ENCODE assay signal across 10 cellular contexts in the genomic region with DNA sequence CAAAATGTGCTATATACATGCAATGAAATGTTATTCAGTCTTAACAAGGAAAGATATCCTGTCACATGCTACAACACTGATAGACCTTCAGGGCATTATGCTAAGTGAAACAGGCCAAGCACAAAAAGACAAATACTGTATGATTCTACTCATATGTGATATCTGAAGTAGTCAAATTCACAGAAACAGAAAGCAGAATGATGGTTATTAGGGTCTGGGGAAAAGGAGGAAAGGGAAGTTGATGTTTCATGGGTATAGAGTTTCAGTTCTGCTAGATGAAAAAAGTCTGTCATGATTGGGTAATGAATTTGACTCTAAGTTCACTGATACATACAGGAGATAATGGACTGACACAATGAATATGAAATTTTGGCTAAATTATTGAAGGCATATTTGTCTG. TPM values are rescaled to one million over a fixed set of nuclear protein-coding genes. Genes with fewer than 3 reads are reported as not detected.
DNase-seq lines count a peak whose midpoint lies in the region; ATAC-seq and TF ChIP-seq lines count a peak whose summit lies in the region.
"Had no signal": no experiment of that assay in that cellular context is flagged by ENCODE, and none has a peak within 500 bp of the region (broad histone marks: within the 10 kb centered on the region; RNA-seq: fewer than 3 reads in every experiment).

No MANE protein-coding gene starts in this region.

- no peaks in the 10 kb centered on the region for H3K9me3 ChIP-seq in aorta (ENCODE audit: control insufficient read depth, low read length)
- H3K9me3 ChIP-seq in neural progenitor cell (ENCODE audit: low read depth): no peaks in the 10 kb centered on the region
- H3K9me3 ChIP-seq in SJCRH30 (replicated peaks): no peaks in the 10 kb centered on the region; the same call in 1 of the 2 replicates

- no peaks in the 10 kb centered on the region for H3K9me3 Mint-ChIP-seq in neural progenitor cell

- no peak overlapping the region for H3K4me2 ChIP-seq in neural progenitor cell

- H3K36me3 ChIP-seq in aorta (ENCODE audit: control insufficient read depth in 1 of 2, insufficient read depth in 2 of 2, low read length in 1 of 2): no peaks in the 10 kb centered on the region
- no peaks in the 10 kb centered on the region for H3K36me3 ChIP-seq in neural progenitor cell
- H3K36me3 ChIP-seq in SJCRH30: no peaks in the 10 kb centered on the region; the same call in 1 of the 2 replicates

- H4K20me1 ChIP-seq in neural progenitor cell (ENCODE audit: low read depth): no peaks in the 10 kb centered on the region

- DNase-seq in Right ventricle myocardium superior (no peak), left cardiac atrium (no peak), OCI-M1 (lab: John Stamatoyannopoulos, UW) (peak; percentile 100), aorta (no peak), NCI-H82 treated with DMSO at 0.1 percent for 48 hours (lab: John Stamatoyannopoulos, UW; ENCODE audit: unreplicated experiment) (no peak), neural progenitor cell (ENCODE audit: low spot score) (no peak), SJCRH30 (no peak)
- DNase-seq: posterior cingulate gyrus had no signal

- H3K36me3 Mint-ChIP-seq in neural progenitor cell: no peaks in the 10 kb centered on the region

- no peak overlapping the region for H3K4me3 Mint-ChIP-seq in neural progenitor cell

- intact Hi-C loops in Right ventricle myocardium superior (cut with DNase I) (no loop called here), left cardiac atrium (cut with DNase I) (no loop called here), aorta (cut with DNase I) (no loop called here)

- H3K79me2 ChIP-seq in neural progenitor cell (ENCODE audit: low read depth): no peaks in the 10 kb centered on the region

- H3K4me1 Mint-ChIP-seq in neural progenitor cell: no peaks in the 10 kb centered on the region

- H3F3A ChIP-seq in neural progenitor cell (ENCODE audit: low read depth): no peaks in the 10 kb centered on the region

- H3K4me3 ChIP-seq in aorta (ENCODE audit: low read length in 2 of 2) (no peak overlapping the region), neural progenitor cell (no peak overlapping the region), SJCRH30 (no peak overlapping the region)

- ATAC-seq in Right ventricle myocardium superior (ENCODE audit: poor library complexity) (peak; percentile 21), left cardiac atrium (no peak), HG02981 (IDR thresholded peaks at IDR 0.05; ENCODE audit: unreplicated experiment) (peak; percentile 97), aorta (ENCODE audit: low FRiP score) (no peak)

- no peaks in the 10 kb centered on the region for H3K4me1 ChIP-seq in aorta (ENCODE audit: control insufficient read depth in 1 of 2, insufficient read depth in 2 of 2, low read length in 2 of 2)
- H3K4me1 ChIP-seq in neural progenitor cell: no peaks in the 10 kb centered on the region
- H3K4me1 ChIP-seq in SJCRH30: no peaks in the 10 kb centered on the region

- H3K27ac ChIP-seq in aorta (ENCODE audit: low read depth in 1 of 2, low read length in 2 of 2) (no peak overlapping the region), neural progenitor cell (no peak overlapping the region), SJCRH30 (no peak overlapping the region)
- H3K27ac ChIP-seq: C4-2B had no signal

- no peak overlapping the region for H3K9ac ChIP-seq in neural progenitor cell

- peaks cover 2% of the 10 kb centered on the region for H3K27me3 Mint-ChIP-seq in neural progenitor cell (ENCODE audit: insufficient read depth, low read depth)

- no peak for TF ChIP-seq CTCF in neural progenitor cell (IDR thresholded peaks at IDR 0.05)

- H3K27me3 ChIP-seq in aorta (ENCODE audit: control insufficient read depth in 1 of 2, insufficient read depth in 2 of 2, low read length in 1 of 2): no peaks in the 10 kb centered on the region
- H3K27me3 ChIP-seq in neural progenitor cell: no peaks in the 10 kb centered on the region
- H3K27me3 ChIP-seq in SJCRH30: no peaks in the 10 kb centered on the region

- no peak overlapping the region for H2AFZ ChIP-seq in neural progenitor cell (replicated peaks)

- H3K27ac Mint-ChIP-seq in neural progenitor cell: no peak overlapping the region

RNA-seq across cellular contexts. Expression of gene RIC1, which starts 11.2 kb away (rescaled TPM):
- total RNA-seq in Right ventricle myocardium superior (7.3 TPM), left cardiac atrium (10 to 100 TPM in 1 of 2 donors, 1 to 10 TPM in 1; 9.2 to 10.9 TPM), aorta (10 to 100 TPM; 27.7 to 36.7 TPM), neural progenitor cell (ENCODE audit: low replicate concordance) (27.4 and 31.9 TPM in 2 replicates)
- polyA plus RNA-seq in aorta: 1 to 10 TPM; 3.0 to 6.9 TPM
- 26.6 and 30.9 TPM in 2 replicates for total RNA-seq in SJCRH30 (2014; rRNA removed; shearing (Covaris generic))

Comparison
In these comparisons a context has a peak if more than half of its experiments do, and no peak if none do; other contexts are left out.
1. ATAC-seq: peak in Right ventricle myocardium superior (single experiment) and HG02981 (single experiment); none in left cardiac atrium (0 of 2) and aorta (single experiment).